Comparison of ENCODE assay signal across 17 cellular contexts in the genomic region with DNA sequence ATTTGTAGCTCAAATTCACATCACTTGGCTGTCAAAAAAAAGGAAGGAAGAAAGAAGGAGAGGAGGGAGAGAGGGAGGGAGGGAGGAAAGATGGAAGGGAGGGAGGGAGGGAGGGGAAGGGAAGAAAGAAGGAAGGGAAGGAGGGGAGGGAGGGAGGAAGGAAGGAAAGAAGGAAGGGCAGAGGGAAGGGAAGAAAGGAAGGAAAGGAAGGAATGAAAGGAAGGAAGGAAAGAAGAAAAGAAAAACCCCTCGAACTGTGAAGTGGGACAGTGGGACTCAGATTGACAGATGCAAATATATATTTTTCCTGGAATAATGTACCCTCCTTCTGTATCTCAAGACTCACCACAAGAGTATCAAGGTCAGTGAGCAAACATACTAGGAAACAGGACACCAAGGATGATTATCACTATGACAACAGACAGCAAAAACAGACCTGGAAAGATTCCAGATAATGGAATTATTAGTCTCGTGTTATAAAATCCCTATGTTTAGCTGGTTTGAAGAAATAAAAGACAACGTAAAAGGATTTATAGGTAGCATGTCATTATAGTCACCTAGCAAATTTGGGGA.
DNase-seq lines count a peak whose midpoint lies in the region; TF ChIP-seq lines count a peak whose summit lies in the region.
"Had no signal": no experiment of that assay in that cellular context is flagged by ENCODE, and none has a peak within 500 bp of the region (broad histone marks: within the 10 kb centered on the region; RNA-seq: fewer than 3 reads in every experiment).

No MANE protein-coding gene starts in this region.

- H3K79me2 ChIP-seq in parathyroid adenoma = no peaks in the 10 kb centered on the region

- peaks cover 25% of the 10 kb centered on the region for H3K4me1 ChIP-seq in parathyroid adenoma
- H3K4me1 ChIP-seq: left lung had no signal

- TF ChIP-seq CTCF in parathyroid adenoma (IDR thresholded peaks at IDR 0.05) = no peak

- H3K4me3 ChIP-seq in parathyroid adenoma (ENCODE audit: low read depth, low read length) = peak overlapping the region; percentile 19
- H3K4me3 ChIP-seq: left lung, SK-N-MC had no signal

- peak overlapping the region; percentile 39 for H3K27ac ChIP-seq in parathyroid adenoma
- H3K27ac ChIP-seq: C4-2B, left lung, SK-N-MC, VCaP had no signal

- H3K36me3 ChIP-seq in parathyroid adenoma (ENCODE audit: control insufficient read depth, insufficient read depth, low read length) = no peaks in the 10 kb centered on the region
- H3K36me3 ChIP-seq: left lung had no signal

- peak overlapping the region; percentile 32 for H3K4me2 ChIP-seq in parathyroid adenoma (ENCODE audit: low read length)

- H2AFZ ChIP-seq in parathyroid adenoma = peak overlapping the region; percentile 40

- H3K9ac ChIP-seq in parathyroid adenoma = no peak overlapping the region

- H3K9me3 ChIP-seq in parathyroid adenoma (ENCODE audit: control insufficient read depth, low read length) = no peaks in the 10 kb centered on the region
- H3K9me3 ChIP-seq: left lung had no signal

- no peaks in the 10 kb centered on the region for H3K27me3 ChIP-seq in parathyroid adenoma (ENCODE audit: control insufficient read depth, insufficient read depth, low read length)

- DNase-seq in DMS79 treated with DMSO at 0.1 percent for 48 hours (lab: John Stamatoyannopoulos, UW) = peak; percentile 60
- DNase-seq in DMS79 (lab: John Stamatoyannopoulos, UW) = no peak
- peak; percentile 46 to 85 for DNase-seq in NCI-H524 (lab: John Stamatoyannopoulos, UW)
- DNase-seq in amniotic epithelial cell (ENCODE audit: low read depth) = peak; percentile 84
- DNase-seq in RPMI8226 = no peak
- no peak for DNase-seq in glomerular visceral epithelial cell (ENCODE audit: extremely low spot score)
- DNase-seq in T-helper 9 cell = no peak
- DNase-seq: 8988T; activated CD8-positive, alpha-beta memory T cell treated with anti-CD3 and anti-CD28 coated beads for 24 hours; H7; left lung; naive thymus-derived CD8-positive, alpha-beta T cell; NCI-H1105 treated with DMSO at 0.1 percent for 48 hours had no signal

Comparison
In these comparisons a context has a peak if more than half of its experiments do, and no peak if none do; other contexts are left out.
1. DNase-seq: peak in DMS79 treated with DMSO at 0.1 percent for 48 hours (single experiment), NCI-H524 (2 of 2) and amniotic epithelial cell (single experiment); none in DMS79 (single experiment), RPMI8226 (single experiment), glomerular visceral epithelial cell (single experiment) and T-helper 9 cell (single experiment).